In genomic region chr4:190049378-190050239, GRCh38 we compare ENCODE assay signal across 10 cellular contexts. TPM values are rescaled to one million over a fixed set of nuclear protein-coding genes. Genes with fewer than 3 reads are reported as not detected.
A peak's percentile ranks its signal among the peaks of the same experiment; 100 is the strongest.
DNase-seq lines count a peak whose midpoint lies in the region; ATAC-seq, FAIRE-seq and TF ChIP-seq lines count a peak whose summit lies in the region.
"Not testable (repeated sequence)": the region's sequence is repeated elsewhere in the genome, so short reads cannot be mapped to it uniquely, and the experiment has no call there.
"Had no signal": no experiment of that assay in that cellular context is flagged by ENCODE, and none has a peak within 500 bp of the region (broad histone marks: within the 10 kb centered on the region; RNA-seq: fewer than 3 reads in every experiment).

No MANE protein-coding gene starts in this region.

- ATAC-seq in DND-41 (ENCODE audit: insufficient read depth, low read depth) (peak; percentile 64; the same call in 2 of the 3 replicates), GM18511 (IDR thresholded peaks at IDR 0.05; ENCODE audit: unreplicated experiment) (peak; percentile 77), HCT116 (peak; percentile 97), SK-N-SH treated with all-trans-retinoic acid at 6 μM for 48 hours (peak; percentile 54; the same call in 2 of the 3 replicates), foreskin keratinocyte (peak; percentile 94), left lobe of liver (peak; percentile 43)

- BruUV-seq in HCT116 (replicated peaks; lab: Mats Ljungman, UMichigan): not testable (repeated sequence)

- H3K36me3 ChIP-seq in DND-41 (ENCODE audit: insufficient read depth, low read length); HCT116 (ENCODE audit: control insufficient read depth in 1 of 2, insufficient read depth in 2 of 2, low read length in 2 of 2); small intestine (ENCODE audit: control insufficient read depth in 2 of 2, insufficient read depth in 2 of 2, low read length in 2 of 2): not testable (repeated sequence)

- not testable (repeated sequence) for H3K9me3 ChIP-seq in DND-41 (ENCODE audit: insufficient read depth, low read length, severe bottlenecking); HCT116 (ENCODE audit: control insufficient read depth in 1 of 2, insufficient read depth in 1 of 2, low read depth in 1 of 2, low read length in 2 of 2); small intestine (ENCODE audit: control insufficient read depth, low read depth)

- intact Hi-C loops in HCT116 (cut with micrococcal nuclease): not testable (repeated sequence)

- CTCF ChIA-PET in HCT116 (lab: Charles Lee): not testable (repeated sequence)

- TF ChIP-seq CTCF in DND-41 (IDR thresholded peaks at IDR 0.05; ENCODE audit: borderline replicate concordance, extremely low read depth, low read length, poor library complexity, severe bottlenecking); HCT116 (IDR thresholded peaks at IDR 0.05 in 2 of 3, conservative IDR thresholded peaks at IDR 0.05 in 1 of 3; ENCODE audit: borderline replicate concordance in 1 of 3, insufficient read depth in 1 of 3, low read depth in 2 of 3, low read length in 2 of 3); foreskin keratinocyte (conservative IDR thresholded peaks at IDR 0.05): not testable (repeated sequence)

- TF ChIP-seq POLR2A in HCT116 (IDR thresholded peaks at IDR 0.05; ENCODE audit: borderline replicate concordance, extremely low read depth, insufficient read depth, insufficient read length): not testable (repeated sequence)

- RAD21 ChIA-PET in HCT116 (lab: Charles Lee; ENCODE audit: low non-redundant PET in 1 of 2, low total read pairs in 2 of 2, uncharacterized antibody in 2 of 2, unreplicated experiment in 2 of 2): not testable (repeated sequence)

- H3K27ac ChIP-seq in DND-41 (ENCODE audit: low read length); HCT116 (ENCODE audit: low read depth, low read length); foreskin keratinocyte; small intestine (ENCODE audit: low read depth in 1 of 2, low read length in 1 of 2): not testable (repeated sequence)

- not testable (repeated sequence) for H3K4me2 ChIP-seq in DND-41 (ENCODE audit: insufficient read depth, low read length); HCT116 (ENCODE audit: low read length)

- not testable (repeated sequence) for H3K27me3 ChIP-seq in DND-41 (ENCODE audit: insufficient read depth, low read length, poor library complexity); HCT116 (ENCODE audit: insufficient read depth, low read length); foreskin keratinocyte; small intestine (ENCODE audit: control insufficient read depth in 2 of 2, insufficient read depth in 2 of 2, low read length in 2 of 2)

- not testable (repeated sequence) for H4K20me1 ChIP-seq in DND-41 (ENCODE audit: insufficient read depth, low read length); HCT116 (ENCODE audit: insufficient read depth)

- not testable (repeated sequence) for H2AFZ ChIP-seq in DND-41 (ENCODE audit: low read depth, low read length); HCT116 (ENCODE audit: low read depth, low read length, poor library complexity, severe bottlenecking)

- not testable (repeated sequence) for H3K9me2 ChIP-seq in HCT116 (ENCODE audit: insufficient read depth)

- not testable (repeated sequence) for H3K9ac ChIP-seq in DND-41 (ENCODE audit: low read depth, low read length); HCT116 (ENCODE audit: low read length)

- TF ChIP-seq RAD21 in HCT116 (IDR thresholded peaks at IDR 0.05; ENCODE audit: low read depth): not testable (repeated sequence)

- not testable (repeated sequence) for H3K4me1 ChIP-seq in DND-41 (ENCODE audit: insufficient read depth, low read length); HCT116 (ENCODE audit: control insufficient read depth in 1 of 2, insufficient read depth in 2 of 2, low read length in 2 of 2); foreskin keratinocyte; small intestine (ENCODE audit: control insufficient read depth in 2 of 2, insufficient read depth in 1 of 2, low read depth in 1 of 2, low read length in 1 of 2)

- not testable (repeated sequence) for H3K79me2 ChIP-seq in DND-41 (ENCODE audit: insufficient read depth, low read length); HCT116 (ENCODE audit: insufficient read depth, low read length)

- WGBS in small intestine, 3 donors: 32 to 59% (median 34%) methylated on average over 4 to 6 of the region's 28 CpGs

- FAIRE-seq in small intestine (lab: Jason Lieb, UNC): peak; percentile 70

- POLR2A ChIA-PET in HCT116 (lab: Charles Lee): not testable (repeated sequence)

- DNase-seq in DND-41; HCT116 (ENCODE audit: low read depth, low spot score); foreskin keratinocyte; left lobe of liver (ENCODE audit: low spot score); small intestine: not testable (repeated sequence)

- H3K4me3 ChIP-seq in DND-41 (ENCODE audit: low read depth in 1 of 2, low read length in 2 of 2); small intestine (ENCODE audit: low read depth in 1 of 2, low read length in 2 of 2): not testable (repeated sequence)
- peak overlapping the region; percentile 21 to 23; a peak in 2 of 4 replicates for H3K4me3 ChIP-seq in HCT116 (replicated peaks in 1 of 2; ENCODE audit: low read depth in 1 of 2, low read length in 2 of 2)

RNA-seq across cellular contexts. Expression of gene DBET, which starts 14.7 kb away (rescaled TPM):
- total RNA-seq in HCT116 (2021; ENCODE audit: unreplicated experiment): not detected
- 0.01 TPM in 1 of 2 replicates, not detected in the other for polyA plus RNA-seq in HCT116 (2012)
- not detected in 2 replicates for total RNA-seq in foreskin keratinocyte
- polyA plus RNA-seq in foreskin keratinocyte: not detected in 2 replicates
- not detected for total RNA-seq in left lobe of liver
- not detected for polyA plus RNA-seq in small intestine
- total RNA-seq: Calu3; CD4-positive, alpha-beta T cell; HFFc6 had no signal

RNA-seq across cellular contexts. Expression of gene FRG2, which starts 22.6 kb away (rescaled TPM):
- total RNA-seq in HCT116 (2021; ENCODE audit: unreplicated experiment) (not detected), foreskin keratinocyte (not detected in 2 replicates), left lobe of liver (not detected)
- 0.14 TPM in 1 of 2 replicates, not detected in the other for polyA plus RNA-seq in HCT116 (2012)
- polyA plus RNA-seq in foreskin keratinocyte (not detected in 2 replicates), small intestine (not detected)
- total RNA-seq: Calu3; CD4-positive, alpha-beta T cell; HFFc6 had no signal

Comparison
In these comparisons a context has a peak if more than half of its experiments do, and no peak if none do; other contexts are left out.
1. ATAC-seq: peak in every context shown above with its lines; median percentile 97 in HCT116; 94 in foreskin keratinocyte; 77 in GM18511; 64 in DND-41; 54 in SK-N-SH treated with all-trans-retinoic acid at 6 μM for 48 hours; 43 in left lobe of liver.